Comparison of ENCODE assay signal across 8 cellular contexts in the genomic region with DNA sequence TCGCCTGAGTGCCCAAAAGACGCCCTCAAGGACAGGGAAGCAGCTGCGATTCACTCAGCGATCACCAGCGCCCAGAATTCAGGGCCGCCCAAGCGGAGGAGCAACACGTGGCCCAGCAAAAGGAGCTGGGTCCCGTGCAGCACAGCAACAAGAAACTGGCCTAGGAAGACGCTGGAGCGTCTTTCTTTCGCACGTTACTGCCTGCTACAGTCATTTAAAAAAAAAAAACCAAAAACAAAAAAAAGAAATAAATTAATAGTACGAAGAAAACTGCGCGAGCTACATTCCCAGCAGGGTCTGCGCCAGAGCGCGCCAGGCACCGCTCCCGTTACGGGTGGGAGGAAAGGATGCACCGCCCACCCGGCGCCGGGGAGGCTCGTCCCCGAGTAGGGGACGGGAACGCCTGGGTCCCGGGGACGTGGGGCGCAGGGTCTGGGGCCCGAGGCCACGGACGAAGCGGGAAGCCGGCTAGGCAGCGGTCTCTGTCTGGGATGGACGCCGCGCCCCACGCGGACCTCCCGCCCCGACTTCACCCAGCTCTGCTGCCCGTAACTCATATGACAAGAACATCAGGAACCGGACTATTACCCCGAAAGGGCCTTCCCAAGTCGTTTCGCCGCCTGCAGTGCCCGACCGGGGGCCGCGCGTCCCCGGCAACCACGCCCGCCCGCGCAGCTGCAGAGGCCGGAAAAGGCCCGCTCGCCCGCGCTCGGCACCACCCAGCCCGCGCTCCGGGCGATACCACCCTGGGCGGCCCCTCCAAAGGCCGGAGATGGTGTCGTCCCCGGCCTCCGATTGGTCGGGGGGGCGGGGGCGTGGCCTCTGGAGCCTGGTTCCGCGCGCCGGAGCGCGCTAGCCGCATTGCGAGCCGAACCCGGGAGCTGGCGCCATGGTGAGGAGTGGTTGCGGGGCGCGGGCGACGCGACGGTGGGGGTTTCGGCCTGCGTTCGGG. TPM values are rescaled to one million over a fixed set of nuclear protein-coding genes. Genes with fewer than 3 reads are reported as not detected.
A peak's percentile ranks its signal among the peaks of the same experiment; 100 is the strongest.
DNase-seq lines count a peak whose midpoint lies in the region; ATAC-seq and TF ChIP-seq lines count a peak whose summit lies in the region.

A gene with protein sequence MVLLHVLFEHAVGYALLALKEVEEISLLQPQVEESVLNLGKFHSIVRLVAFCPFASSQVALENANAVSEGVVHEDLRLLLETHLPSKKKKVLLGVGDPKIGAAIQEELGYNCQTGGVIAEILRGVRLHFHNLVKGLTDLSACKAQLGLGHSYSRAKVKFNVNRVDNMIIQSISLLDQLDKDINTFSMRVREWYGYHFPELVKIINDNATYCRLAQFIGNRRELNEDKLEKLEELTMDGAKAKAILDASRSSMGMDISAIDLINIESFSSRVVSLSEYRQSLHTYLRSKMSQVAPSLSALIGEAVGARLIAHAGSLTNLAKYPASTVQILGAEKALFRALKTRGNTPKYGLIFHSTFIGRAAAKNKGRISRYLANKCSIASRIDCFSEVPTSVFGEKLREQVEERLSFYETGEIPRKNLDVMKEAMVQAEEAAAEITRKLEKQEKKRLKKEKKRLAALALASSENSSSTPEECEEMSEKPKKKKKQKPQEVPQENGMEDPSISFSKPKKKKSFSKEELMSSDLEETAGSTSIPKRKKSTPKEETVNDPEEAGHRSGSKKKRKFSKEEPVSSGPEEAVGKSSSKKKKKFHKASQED (plus strand): TSS at position 861 of the 952 bp plus-strand sequence. CDS start 29 bp downstream, at position 890.

- H3K4me3 ChIP-seq in lower leg skin (ENCODE audit: low read depth, poor library complexity, severe bottlenecking): peak within 1 kb of the TSS; percentile 74

- DNase-seq in CD14-positive monocyte (ENCODE audit: low spot score): peak; percentile 82
- peak; percentile 65 for DNase-seq in NCI-H82 treated with DMSO at 0.1 percent for 48 hours (lab: John Stamatoyannopoulos, UW; ENCODE audit: unreplicated experiment)
- peak; percentile 95 for DNase-seq in activated CD4-positive, alpha-beta memory T cell treated with anti-CD3 and anti-CD28 coated beads for 36 hours
- DNase-seq in dermis microvascular lymphatic vessel endothelial cell (ENCODE audit: low read depth in 2 of 2): peak; percentile 70 to 93
- DNase-seq in lower leg skin (ENCODE audit: low spot score in 2 of 2): peak; percentile 86 to 98
- peak; percentile 92 to 96 for DNase-seq in stimulated activated CD4-positive, alpha-beta T cell treated with anti-CD3 and anti-CD28 coated beads, Interleukin-4, amount 100 ng/mL, for 4 hours

- H3K27me3 Mint-ChIP-seq in CD14-positive monocyte (ENCODE audit: low read depth in 3 of 3): no peaks in the 10 kb centered on the region
- H3K27me3 Mint-ChIP-seq in activated CD4-positive, alpha-beta memory T cell treated with anti-CD3 and anti-CD28 coated beads for 36 hours: no peaks in the 10 kb centered on the region

- ATAC-seq in GM19397 (IDR thresholded peaks at IDR 0.05; ENCODE audit: unreplicated experiment) (peak; percentile 81), HG03565 (IDR thresholded peaks at IDR 0.05; ENCODE audit: unreplicated experiment) (peak; percentile 76)

- CTCF ChIA-PET in activated CD4-positive, alpha-beta memory T cell treated with anti-CD3 and anti-CD28 coated beads for 36 hours (lab: Charles Lee): interaction anchor here (0.8 to 4.0 kb wide), 11 partner anchors 21 to 349 kb away, joined by 3 to 26 read pairs (median 3); no protein-coding TSS in a partner anchor

- 0% methylated on average over 38 to 68 of the region's 101 CpGs for WGBS in lower leg skin, 2 donors

- POLR2A ChIA-PET in activated CD4-positive, alpha-beta memory T cell treated with anti-CD3 and anti-CD28 coated beads for 36 hours (lab: Charles Lee): interaction anchor here (0.8 to 5.6 kb wide), 19 partner anchors 9 to 551 kb away, joined by 3 to 68 read pairs (median 4); partner anchors contain the start of genes IDH3B and SNRPB

- H3K9me3 Mint-ChIP-seq in CD14-positive monocyte: no peaks in the 10 kb centered on the region
- no peaks in the 10 kb centered on the region for H3K9me3 Mint-ChIP-seq in activated CD4-positive, alpha-beta memory T cell treated with anti-CD3 and anti-CD28 coated beads for 36 hours

- peak within 1 kb of the TSS; percentile 88 to 96 for H3K4me3 Mint-ChIP-seq in CD14-positive monocyte
- peak within 1 kb of the TSS; percentile 90 for H3K4me3 Mint-ChIP-seq in activated CD4-positive, alpha-beta memory T cell treated with anti-CD3 and anti-CD28 coated beads for 36 hours

- intact Hi-C loops in CD14-positive monocyte (cut with micrococcal nuclease) (loop anchor here in 1 of 2 donors (5.0 kb wide), 1 partner anchor 550 kb away; the partner anchor contains the start of gene STK35), lower leg skin (cut with DNase I; ENCODE audit: low total_unique reads) (no loop called here)
- intact Hi-C loops in activated CD4-positive, alpha-beta memory T cell treated with anti-CD3 and anti-CD28 coated beads for 36 hours (cut with micrococcal nuclease): loop anchor here (1.0 to 5.0 kb wide), 4 partner anchors 12 to 181 kb away; partner anchors contain the start of genes IDH3B, SNRPB and ZNF343

- H3K4me1 Mint-ChIP-seq in CD14-positive monocyte: peaks cover 17% of the 10 kb centered on the region
- peaks cover 49% of the 10 kb centered on the region for H3K4me1 Mint-ChIP-seq in activated CD4-positive, alpha-beta memory T cell treated with anti-CD3 and anti-CD28 coated beads for 36 hours (ENCODE audit: low read depth)

- no peak for TF ChIP-seq CTCF in CD14-positive monocyte (IDR thresholded peaks at IDR 0.05)
- no peak for TF ChIP-seq CTCF in lower leg skin (IDR thresholded peaks at IDR 0.05)

- peaks cover 30 to 34% of the 10 kb centered on the region in 2 donors for H3K36me3 Mint-ChIP-seq in CD14-positive monocyte
- peaks cover 50% of the 10 kb centered on the region for H3K36me3 Mint-ChIP-seq in activated CD4-positive, alpha-beta memory T cell treated with anti-CD3 and anti-CD28 coated beads for 36 hours

- TF ChIP-seq POLR2A in lower leg skin (IDR thresholded peaks at IDR 0.05): no peak

- peak within 1 kb of the TSS; percentile 74 to 95 (median 84) for H3K27ac Mint-ChIP-seq in CD14-positive monocyte
- H3K27ac Mint-ChIP-seq in activated CD4-positive, alpha-beta memory T cell treated with anti-CD3 and anti-CD28 coated beads for 36 hours: peak within 1 kb of the TSS; percentile 93

RNA-seq across cellular contexts. Expression of the gene that starts here (rescaled TPM):
- 10 to 100 TPM; 27.3 to 33.1 TPM for polyA plus RNA-seq in CD14-positive monocyte
- total RNA-seq in activated CD4-positive, alpha-beta memory T cell treated with anti-CD3 and anti-CD28 coated beads for 36 hours: 100 to 1,000 TPM; 402 to 408 TPM
- total RNA-seq in dermis microvascular lymphatic vessel endothelial cell (104 and 120 TPM in 2 replicates), lower leg skin (10 to 100 TPM; 51.5 to 64.7 (median 56.6) TPM)

Comparison
In these comparisons a context has a peak if more than half of its experiments do, and no peak if none do; other contexts are left out.
1. Peak in every context shown above with its lines: DNase-seq, ATAC-seq and H3K4me3 ChIP-seq.